10 cellular contexts compared by ENCODE assay signal in genomic region chr2:213920014-213920413, GRCh38.
"Had no signal": no experiment of that assay in that cellular context is flagged by ENCODE, and none has a peak within 500 bp of the region (broad histone marks: within the 10 kb centered on the region; RNA-seq: fewer than 3 reads in every experiment).

No MANE protein-coding gene starts in this region.

- H3K27ac ChIP-seq: HL-60, KMS-11 had no signal

- DNase-seq: H9, HCEC 1CT, HFFc6, KBM-7 had no signal

- H3K4me3 ChIP-seq: GM23338 had no signal

- H2AFZ ChIP-seq: GM23338 had no signal

- H3K9ac ChIP-seq: KMS-11 had no signal

- FAIRE-seq: H1, H54, HepG2 had no signal

- H3K4me2 ChIP-seq: GM23338, KMS-11 had no signal
